15 cellular contexts compared by ENCODE assay signal in genomic region chr5:14218480-14218879, GRCh38.
A peak's percentile ranks its signal among the peaks of the same experiment; 100 is the strongest.
DNase-seq lines count a peak whose midpoint lies in the region; ATAC-seq and TF ChIP-seq lines count a peak whose summit lies in the region.
"Had no signal": no experiment of that assay in that cellular context is flagged by ENCODE, and none has a peak within 500 bp of the region (broad histone marks: within the 10 kb centered on the region; RNA-seq: fewer than 3 reads in every experiment).

No MANE protein-coding gene starts in this region.

- H3K4me1 Mint-ChIP-seq in activated naive CD4-positive, alpha-beta T cell treated with anti-CD3 and anti-CD28 coated beads, Interleukin-2, amount 10 ng/mL, durations not matched to agents 7 days and 5 days = peaks cover 15% of the 10 kb centered on the region

- no peak overlapping the region for H3K27ac Mint-ChIP-seq in activated naive CD4-positive, alpha-beta T cell treated with anti-CD3 and anti-CD28 coated beads, Interleukin-2, amount 10 ng/mL, durations not matched to agents 7 days and 5 days
- H3K27ac Mint-ChIP-seq: activated naive CD8-positive, alpha-beta T cell treated with anti-CD3 and anti-CD28 coated beads for 36 hours had no signal

- no peak for TF ChIP-seq POLR2A in gastrocnemius medialis (IDR thresholded peaks at IDR 0.05)

- TF ChIP-seq CTCF in VCaP (conservative IDR thresholded peaks at IDR 0.05) (no peak), gastrocnemius medialis (IDR thresholded peaks at IDR 0.05 in 4 of 5, conservative IDR thresholded peaks at IDR 0.05 in 1 of 5) (no peak)

- H3K4me3 ChIP-seq in GM23248 = no peak overlapping the region
- H3K4me3 ChIP-seq in right cardiac atrium (ENCODE audit: low read length) = no peak overlapping the region
- no peak overlapping the region for H3K4me3 ChIP-seq in gastrocnemius medialis

- WGBS in GM23248 (ENCODE audit: low coverage in 1 of 2, low lambda C conversion rate in 2 of 2, missing lambda C conversion rate in 2 of 2), 2 experiments = 89 to 96% methylated on average over 4 to 6 of the region's 6 CpGs
- 89% methylated on average over 6 of the region's 6 CpGs for WGBS in right cardiac atrium

- H3K4me2 ChIP-seq in GM23248 (ENCODE audit: unreplicated experiment) = peak overlapping the region; percentile 22

- H3K4me3 Mint-ChIP-seq in activated naive CD4-positive, alpha-beta T cell treated with anti-CD3 and anti-CD28 coated beads, Interleukin-2, amount 10 ng/mL, durations not matched to agents 7 days and 5 days = no peak overlapping the region
- H3K4me3 Mint-ChIP-seq: activated naive CD8-positive, alpha-beta T cell treated with anti-CD3 and anti-CD28 coated beads for 36 hours; neural crest cell had no signal

- peaks cover 17% of the 10 kb centered on the region for H3K36me3 ChIP-seq in GM23248 (ENCODE audit: low read depth)
- no peaks in the 10 kb centered on the region for H3K36me3 ChIP-seq in gastrocnemius medialis

- no peaks in the 10 kb centered on the region for H3K9me3 Mint-ChIP-seq in activated naive CD4-positive, alpha-beta T cell treated with anti-CD3 and anti-CD28 coated beads, Interleukin-2, amount 10 ng/mL, durations not matched to agents 7 days and 5 days
- H3K9me3 Mint-ChIP-seq: neural crest cell had no signal

- intact Hi-C loops in right cardiac atrium (cut with DNase I) = no loop called here
- intact Hi-C loops in gastrocnemius medialis (cut with DNase I; ENCODE audit: low total_unique reads) = no loop called here

- peaks cover 100% of the 10 kb centered on the region for H3K79me2 ChIP-seq in GM23248 (ENCODE audit: insufficient read depth)

- no peaks in the 10 kb centered on the region for H3K36me3 Mint-ChIP-seq in activated naive CD4-positive, alpha-beta T cell treated with anti-CD3 and anti-CD28 coated beads, Interleukin-2, amount 10 ng/mL, durations not matched to agents 7 days and 5 days
- H3K36me3 Mint-ChIP-seq: activated naive CD8-positive, alpha-beta T cell treated with anti-CD3 and anti-CD28 coated beads for 36 hours had no signal

- DNase-seq in GM23248 (no peak), right cardiac atrium (no peak), gastrocnemius medialis (no peak), NOMO-1 (lab: John Stamatoyannopoulos, UW; ENCODE audit: unreplicated experiment in 2 of 2) (no peak), GM19238 (ENCODE audit: insufficient read length, low spot score) (no peak)
- no peak for DNase-seq in activated naive CD4-positive, alpha-beta T cell treated with anti-CD3 and anti-CD28 coated beads, Interleukin-2, amount 10 ng/mL, durations not matched to agents 7 days and 5 days
- DNase-seq: activated naive CD8-positive, alpha-beta T cell treated with anti-CD3 and anti-CD28 coated beads for 36 hours; AML-193; foreskin fibroblast; NCI-H1092 treated with DMSO at 0.1 percent for 48 hours; NCI-H524; SHP77 treated with DMSO at 0.1 percent for 48 hours had no signal

- H3K27ac ChIP-seq in GM23248 (peak overlapping the region; percentile 41), VCaP (peak overlapping the region; percentile 52), right cardiac atrium (ENCODE audit: low read length) (peak overlapping the region; percentile 9), gastrocnemius medialis (peak overlapping the region in 3 of 4 donors; percentile 2 to 47 (median 37))

- peaks cover 91% of the 10 kb centered on the region for H3F3A ChIP-seq in GM23248 (ENCODE audit: insufficient read depth)

- H4K20me1 ChIP-seq in GM23248 (ENCODE audit: insufficient read depth) = peaks cover 44% of the 10 kb centered on the region

- CTCF ChIA-PET in activated naive CD4-positive, alpha-beta T cell treated with anti-CD3 and anti-CD28 coated beads, Interleukin-2, amount 10 ng/mL, durations not matched to agents 7 days and 5 days (lab: Charles Lee) = no interaction called here

- in situ Hi-C loops in GM23248 (cut with MboI) (no loop called here), gastrocnemius medialis (cut with MboI; ENCODE audit: low sequenced_read_pairs in 4 of 4) (no loop called here)

- no peaks in the 10 kb centered on the region for H3K9me2 ChIP-seq in GM23248 (ENCODE audit: insufficient read depth)

- peak; percentile 12 to 29 for ATAC-seq in right cardiac atrium
- ATAC-seq in gastrocnemius medialis = no peak
- ATAC-seq in GM19324 (IDR thresholded peaks at IDR 0.05; ENCODE audit: low FRiP score, unreplicated experiment) = no peak

- H3K27me3 Mint-ChIP-seq in activated naive CD4-positive, alpha-beta T cell treated with anti-CD3 and anti-CD28 coated beads, Interleukin-2, amount 10 ng/mL, durations not matched to agents 7 days and 5 days = peaks cover 26% of the 10 kb centered on the region

- no peak overlapping the region for H2AFZ ChIP-seq in GM23248

- H3K4me1 ChIP-seq in GM23248 (ENCODE audit: insufficient read depth) (peaks cover 79% of the 10 kb centered on the region), right cardiac atrium (ENCODE audit: control insufficient read depth, insufficient read depth, low read length) (peaks cover 32% of the 10 kb centered on the region), gastrocnemius medialis (peaks cover 54 to 57% of the 10 kb centered on the region in 2 donors)

- H3K27me3 ChIP-seq in GM23248 (replicated peaks; ENCODE audit: insufficient read depth) (no peaks in the 10 kb centered on the region), right cardiac atrium (ENCODE audit: control insufficient read depth, insufficient read depth) (no peaks in the 10 kb centered on the region), gastrocnemius medialis (no peaks in the 10 kb centered on the region)

- H3K9me3 ChIP-seq in GM23248 (ENCODE audit: low read depth) (no peaks in the 10 kb centered on the region), right cardiac atrium (ENCODE audit: control insufficient read depth, low read length) (no peaks in the 10 kb centered on the region), gastrocnemius medialis (no peaks in the 10 kb centered on the region)

- no peak overlapping the region for H3K9ac ChIP-seq in GM23248

Comparison
In these comparisons a context has a peak if more than half of its experiments do, and no peak if none do; other contexts are left out.
1. ATAC-seq: peak in right cardiac atrium (2 of 2); none in gastrocnemius medialis (0 of 2) and GM19324 (single experiment).
2. Peak in every context shown above with its lines, with median percentiles within 50 percentile points of each other: H3K27ac ChIP-seq.